Comparison of ENCODE assay signal across 8 cellular contexts in the genomic region with DNA sequence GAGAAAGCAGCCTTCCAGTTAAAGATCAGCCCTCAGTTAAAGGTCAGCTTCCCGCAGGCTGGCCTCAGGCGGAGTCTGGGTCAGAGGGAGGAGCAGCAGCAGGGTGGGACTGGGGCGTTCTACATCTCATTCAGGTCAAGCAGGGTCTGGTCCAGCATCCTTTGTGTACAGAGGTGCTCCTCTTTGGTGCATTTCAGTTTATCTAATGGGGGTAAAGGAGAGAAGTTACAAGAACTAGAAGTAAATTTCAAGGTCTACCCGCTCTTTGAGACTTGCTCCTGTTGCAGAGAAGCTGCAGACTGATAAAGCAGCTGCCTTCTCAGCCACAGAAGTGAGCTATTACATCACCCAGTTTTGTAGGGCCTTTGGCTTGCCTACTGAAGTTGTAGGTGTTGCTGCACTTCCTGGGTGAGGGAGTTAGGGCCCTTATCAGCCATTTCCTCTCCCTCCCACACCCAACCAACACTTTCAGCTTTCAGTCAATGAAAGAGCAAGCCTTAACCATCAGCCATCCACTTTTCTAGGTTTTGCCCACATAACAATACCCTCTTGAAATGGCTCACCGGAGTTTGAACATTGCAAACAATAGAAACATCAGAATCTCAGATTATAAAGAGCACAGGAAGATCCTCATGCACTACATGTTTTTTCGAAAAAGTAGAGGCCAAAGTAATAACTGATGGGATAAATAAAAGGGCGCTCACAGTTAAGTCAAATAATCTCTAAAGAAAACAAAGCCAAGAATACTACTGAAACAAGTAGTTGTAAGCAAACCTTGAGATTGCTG. TPM values are rescaled to one million over a fixed set of nuclear protein-coding genes. Genes with fewer than 3 reads are reported as not detected.
DNase-seq lines count a peak whose midpoint lies in the region; ATAC-seq and TF ChIP-seq lines count a peak whose summit lies in the region.

No MANE protein-coding gene starts in this region.

- no peak for TF ChIP-seq POLR2A in upper lobe of left lung (IDR thresholded peaks at IDR 0.05)

- 52 to 59% methylated on average over 7 of the region's 7 CpGs for WGBS in upper lobe of left lung, 2 donors

- no peaks in the 10 kb centered on the region for H3K27me3 Mint-ChIP-seq in activated naive CD8-positive, alpha-beta T cell treated with anti-CD3 and anti-CD28 coated beads for 36 hours
- peaks cover 3% of the 10 kb centered on the region for H3K27me3 Mint-ChIP-seq in nephron progenitor cell (ENCODE audit: low read depth, poor library complexity)

- peaks cover 43 to 59% (median 47%) of the 10 kb centered on the region in 4 donors for H3K4me1 ChIP-seq in upper lobe of left lung

- peaks cover 4 to 78% (median 32%) of the 10 kb centered on the region in 4 donors for H3K36me3 ChIP-seq in upper lobe of left lung

- peaks cover 75% of the 10 kb centered on the region for H3K36me3 Mint-ChIP-seq in activated naive CD8-positive, alpha-beta T cell treated with anti-CD3 and anti-CD28 coated beads for 36 hours
- peaks cover 67% of the 10 kb centered on the region for H3K36me3 Mint-ChIP-seq in nephron progenitor cell (ENCODE audit: low read depth)

- ATAC-seq in GM18502 (IDR thresholded peaks at IDR 0.05; ENCODE audit: poor library complexity, unreplicated experiment) = peak; percentile 80
- ATAC-seq in HG02870 (IDR thresholded peaks at IDR 0.05; ENCODE audit: unreplicated experiment) = peak; percentile 79
- ATAC-seq in upper lobe of left lung (ENCODE audit: low FRiP score in 2 of 2) = peak; percentile 54 to 82

- peak; percentile 98 for DNase-seq in SKM-1 treated with dmso at 0.1 percent for 144 hours (lab: John Stamatoyannopoulos, UW; ENCODE audit: unreplicated experiment)
- DNase-seq in activated naive CD8-positive, alpha-beta T cell treated with anti-CD3 and anti-CD28 coated beads for 36 hours = peak; percentile 75
- no peak for DNase-seq in nephron progenitor cell
- DNase-seq in upper lobe of left lung = peak in 1 of 2 donors; percentile 70
- no peak for DNase-seq in AG20443 (ENCODE audit: low spot score)
- no peak for DNase-seq in COLO668 (lab: John Stamatoyannopoulos, UW; ENCODE audit: unreplicated experiment)

- H3K4me3 Mint-ChIP-seq in activated naive CD8-positive, alpha-beta T cell treated with anti-CD3 and anti-CD28 coated beads for 36 hours = peak overlapping the region; percentile 66
- H3K4me3 Mint-ChIP-seq in nephron progenitor cell = no peak overlapping the region

- TF ChIP-seq CTCF in nephron progenitor cell (IDR thresholded peaks at IDR 0.05) = no peak
- TF ChIP-seq CTCF in upper lobe of left lung (IDR thresholded peaks at IDR 0.05) = no peak

- peak overlapping the region; percentile 10 to 86 (median 66) for H3K27ac ChIP-seq in upper lobe of left lung

- H3K27me3 ChIP-seq in upper lobe of left lung = no peaks in the 10 kb centered on the region

- peaks cover 11% of the 10 kb centered on the region for H3K9me3 Mint-ChIP-seq in activated naive CD8-positive, alpha-beta T cell treated with anti-CD3 and anti-CD28 coated beads for 36 hours
- peaks cover 8% of the 10 kb centered on the region for H3K9me3 Mint-ChIP-seq in nephron progenitor cell

- peak overlapping the region; percentile 94 for H3K27ac Mint-ChIP-seq in activated naive CD8-positive, alpha-beta T cell treated with anti-CD3 and anti-CD28 coated beads for 36 hours
- H3K27ac Mint-ChIP-seq in nephron progenitor cell = peak overlapping the region; percentile 74

- H3K4me1 Mint-ChIP-seq in activated naive CD8-positive, alpha-beta T cell treated with anti-CD3 and anti-CD28 coated beads for 36 hours = peaks cover 62% of the 10 kb centered on the region
- peaks cover 20% of the 10 kb centered on the region for H3K4me1 Mint-ChIP-seq in nephron progenitor cell

- no peak for TF ChIP-seq EP300 in upper lobe of left lung (IDR thresholded peaks at IDR 0.05)

- no peaks in the 10 kb centered on the region for H3K9me3 ChIP-seq in upper lobe of left lung

- H3K4me3 ChIP-seq in upper lobe of left lung = no peak overlapping the region

RNA-seq across cellular contexts. Expression of gene NUP210L, which starts 2.8 kb away (rescaled TPM):
- total RNA-seq in activated naive CD8-positive, alpha-beta T cell treated with anti-CD3 and anti-CD28 coated beads for 36 hours = under 1 TPM in 1 of 2 experiments, not detected in 1; 0.04 TPM
- total RNA-seq in upper lobe of left lung = under 1 TPM in 4 of 6 donors, not detected in 2; 0.11 to 0.91 (median 0.30) TPM

RNA-seq across cellular contexts. Expression of gene TPM3, which starts 34.2 kb away (rescaled TPM):
- 100 to 1,000 TPM; 725 to 753 TPM for total RNA-seq in activated naive CD8-positive, alpha-beta T cell treated with anti-CD3 and anti-CD28 coated beads for 36 hours
- 100 to 1,000 TPM; 149 to 452 (median 344) TPM for total RNA-seq in upper lobe of left lung

RNA-seq across cellular contexts. Expression of gene CFAP141, which starts 48.4 kb away (rescaled TPM):
- not detected for total RNA-seq in activated naive CD8-positive, alpha-beta T cell treated with anti-CD3 and anti-CD28 coated beads for 36 hours
- total RNA-seq in upper lobe of left lung = 1 to 10 TPM in 2 of 6 donors, not detected in 4; 5.9 to 6.5 TPM

Comparison
In these comparisons a context has a peak if more than half of its experiments do, and no peak if none do; other contexts are left out.
1. DNase-seq: peak in SKM-1 treated with dmso at 0.1 percent for 144 hours (single experiment) and activated naive CD8-positive, alpha-beta T cell treated with anti-CD3 and anti-CD28 coated beads for 36 hours (single experiment); none in nephron progenitor cell (single experiment), AG20443 (single experiment) and COLO668 (single experiment).
2. Peak in every context shown above with its lines, with median percentiles within 50 percentile points of each other: ATAC-seq.